ENCODE assay signal across 16 cellular contexts in the genomic region with DNA sequence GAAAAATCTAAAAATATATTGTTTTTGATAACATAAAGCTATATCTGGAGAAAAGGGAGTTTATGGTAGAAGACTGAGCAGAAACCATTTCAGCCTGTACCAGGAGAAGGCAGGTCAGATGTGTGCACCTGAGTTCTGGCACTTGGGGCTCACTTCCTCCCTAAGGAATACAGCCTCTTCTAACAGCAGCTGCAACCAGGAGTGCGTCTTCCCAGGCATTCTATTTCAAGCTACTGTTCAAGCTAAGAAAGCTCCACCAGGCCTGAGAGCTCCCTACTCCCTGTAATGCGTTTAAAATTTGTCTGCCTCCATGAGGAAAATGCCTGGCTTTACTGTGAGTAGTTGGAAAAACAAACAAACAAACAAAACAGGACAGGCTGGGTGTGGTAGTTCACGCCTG.
DNase-seq lines count a peak whose midpoint lies in the region; ATAC-seq, FAIRE-seq and TF ChIP-seq lines count a peak whose summit lies in the region.
"Had no signal": no experiment of that assay in that cellular context is flagged by ENCODE, and none has a peak within 500 bp of the region (broad histone marks: within the 10 kb centered on the region; RNA-seq: fewer than 3 reads in every experiment).

No MANE protein-coding gene starts in this region.

- no peaks in the 10 kb centered on the region for H3K9me3 ChIP-seq in endothelial cell of umbilical vein (replicated peaks; ENCODE audit: control insufficient read depth, insufficient read depth, low read length)

- H3K4me3 ChIP-seq in endothelial cell of umbilical vein (replicated peaks in 1 of 3; ENCODE audit: insufficient read depth in 1 of 3, low read depth in 1 of 3, low read length in 3 of 3): no peak overlapping the region
- H3K4me3 ChIP-seq: lung had no signal

- DNase-seq in activated T-cell treated with anti-CD3 and anti-CD28 coated beads, Interleukin-2, amount 50 U/mL, for 4 hours: no peak
- DNase-seq in activated T-cell treated with anti-CD3 and anti-CD28 coated beads for 4 hours: no peak
- DNase-seq in WTC11 (ENCODE audit: low spot score): no peak
- DNase-seq in endothelial cell of umbilical vein (ENCODE audit: low read depth, low spot score): no peak
- no peak for DNase-seq in stimulated activated effector memory CD8-positive, alpha-beta T cell treated with anti-CD3 and anti-CD28 coated beads, Interleukin-12 subunit alpha, Interleukin-12 subunit beta, amount 100 ng/mL, for 72 hours (ENCODE audit: low spot score in 2 of 2)
- no peak for DNase-seq in GM19238 (ENCODE audit: insufficient read length, low spot score)
- DNase-seq in NCI-H2107 (lab: John Stamatoyannopoulos, UW): no peak
- DNase-seq: DMS153; NCI-H187; NK-92 treated with Interleukin-12 subunit alpha and Interleukin-12 subunit beta, amount 100 ng/mL, for 24 hours; WERI-Rb-1 had no signal

- dilution Hi-C loops in endothelial cell of umbilical vein (cut with MboI; ENCODE audit: extremely low pct_ligation_motif_present, low sequenced_read_pairs): no loop called here

- TF ChIP-seq CTCF in WTC11 (IDR thresholded peaks at IDR 0.05) (no peak), endothelial cell of umbilical vein (IDR thresholded peaks at IDR 0.05; ENCODE audit: extremely low read depth in 1 of 2, insufficient read depth in 1 of 2, low read depth in 1 of 2, low read length in 2 of 2) (no peak)

- peaks cover 94% of the 10 kb centered on the region for H3K79me2 ChIP-seq in endothelial cell of umbilical vein (ENCODE audit: control insufficient read depth, insufficient read depth, low read length)

- no peaks in the 10 kb centered on the region for H3K9me1 ChIP-seq in endothelial cell of umbilical vein (replicated peaks; ENCODE audit: control insufficient read depth, extremely low read depth, insufficient read depth, low read length)

- no peak for TF ChIP-seq POLR2A in endothelial cell of umbilical vein (IDR thresholded peaks at IDR 0.05; ENCODE audit: low read depth, low read length)

- POLR2A ChIA-PET in WTC11 (lab: Charles Lee): interaction anchor here (1.1 to 1.2 kb wide), 3 partner anchors 20 to 66 kb away, joined by 3 read pairs; no protein-coding TSS in a partner anchor
- POLR2A ChIA-PET in endothelial cell of umbilical vein (lab: Charles Lee): interaction anchor here (0.6 kb wide), 1 partner anchor 16 kb away, joined by 3 read pairs; no protein-coding TSS in a partner anchor

- H3K27ac ChIP-seq in endothelial cell of umbilical vein (ENCODE audit: insufficient read depth, low read depth, low read length): peak overlapping the region; percentile 11
- H3K27ac ChIP-seq: KMS-11, WERI-Rb-1 had no signal

- no peaks in the 10 kb centered on the region for H3K9me3 Mint-ChIP-seq in activated T-cell treated with anti-CD3 and anti-CD28 coated beads, Interleukin-2, amount 50 U/mL, for 4 hours
- H3K9me3 Mint-ChIP-seq in WTC11: no peaks in the 10 kb centered on the region
- H3K9me3 Mint-ChIP-seq in stimulated activated effector memory CD8-positive, alpha-beta T cell treated with anti-CD3 and anti-CD28 coated beads, Interleukin-12 subunit alpha, Interleukin-12 subunit beta, amount 100 ng/mL, for 72 hours: no peaks in the 10 kb centered on the region

- CTCF ChIA-PET in WTC11 (lab: Charles Lee) (interaction anchor here (0.8 to 2.2 kb wide), 3 partner anchors 17 to 132 kb away, joined by 4 to 16 read pairs (median 4); no protein-coding TSS in a partner anchor), endothelial cell of umbilical vein (lab: Charles Lee) (interaction anchor here (1.2 to 2.1 kb wide), 2 partner anchors 20 to 244 kb away, joined by 3 to 6 read pairs; no protein-coding TSS in a partner anchor)

- H3K4me1 Mint-ChIP-seq in activated T-cell treated with anti-CD3 and anti-CD28 coated beads, Interleukin-2, amount 50 U/mL, for 4 hours (ENCODE audit: low read depth): peaks cover 93% of the 10 kb centered on the region
- H3K4me1 Mint-ChIP-seq in WTC11: peaks cover 47% of the 10 kb centered on the region
- peaks cover 85% of the 10 kb centered on the region for H3K4me1 Mint-ChIP-seq in stimulated activated effector memory CD8-positive, alpha-beta T cell treated with anti-CD3 and anti-CD28 coated beads, Interleukin-12 subunit alpha, Interleukin-12 subunit beta, amount 100 ng/mL, for 72 hours

- H3K4me1 ChIP-seq in endothelial cell of umbilical vein (ENCODE audit: control insufficient read depth, extremely low read depth, insufficient read depth, low read length): peaks cover 41% of the 10 kb centered on the region

- ATAC-seq in activated T-cell treated with anti-CD3 and anti-CD28 coated beads, Interleukin-2, amount 50 U/mL, for 4 hours: no peak
- ATAC-seq in WTC11: no peak
- no peak for ATAC-seq in stimulated activated effector memory CD8-positive, alpha-beta T cell treated with anti-CD3 and anti-CD28 coated beads, Interleukin-12 subunit alpha, Interleukin-12 subunit beta, amount 100 ng/mL, for 72 hours
- no peak for ATAC-seq in HG02759 (IDR thresholded peaks at IDR 0.05; ENCODE audit: unreplicated experiment)

- no peak overlapping the region for H3K9ac ChIP-seq in endothelial cell of umbilical vein (replicated peaks; ENCODE audit: extremely low read depth, insufficient read depth, low read length)
- H3K9ac ChIP-seq: KMS-11, parathyroid adenoma had no signal

- peaks cover 0 to 12% of the 10 kb centered on the region in 2 experiments for H3K36me3 ChIP-seq in endothelial cell of umbilical vein (ENCODE audit: control insufficient read depth in 2 of 2, extremely low read depth in 1 of 2, insufficient read depth in 2 of 2, low read length in 2 of 2)
- H3K36me3 ChIP-seq: WERI-Rb-1 had no signal

- no peak overlapping the region for H3K4me2 ChIP-seq in endothelial cell of umbilical vein (ENCODE audit: insufficient read depth, low read length)
- H3K4me2 ChIP-seq: KMS-11 had no signal

- no peaks in the 10 kb centered on the region for H3K27me3 ChIP-seq in endothelial cell of umbilical vein (ENCODE audit: control insufficient read depth in 2 of 2, insufficient read depth in 2 of 2, low read length in 2 of 2)

- BruUV-seq in endothelial cell of umbilical vein (replicated peaks; lab: Mats Ljungman, UMichigan): no TSS peak

- H3K36me3 Mint-ChIP-seq in activated T-cell treated with anti-CD3 and anti-CD28 coated beads, Interleukin-2, amount 50 U/mL, for 4 hours (ENCODE audit: insufficient read depth): peaks cover 16% of the 10 kb centered on the region
- H3K36me3 Mint-ChIP-seq in WTC11: peaks cover 7% of the 10 kb centered on the region
- peaks cover 97% of the 10 kb centered on the region for H3K36me3 Mint-ChIP-seq in stimulated activated effector memory CD8-positive, alpha-beta T cell treated with anti-CD3 and anti-CD28 coated beads, Interleukin-12 subunit alpha, Interleukin-12 subunit beta, amount 100 ng/mL, for 72 hours

- intact Hi-C loops in endothelial cell of umbilical vein (cut with micrococcal nuclease): no loop called here

- H2AFZ ChIP-seq in endothelial cell of umbilical vein (ENCODE audit: low read depth, low read length): no peak overlapping the region
- H2AFZ ChIP-seq: parathyroid adenoma had no signal

- H3K27me3 Mint-ChIP-seq in activated T-cell treated with anti-CD3 and anti-CD28 coated beads, Interleukin-2, amount 50 U/mL, for 4 hours (ENCODE audit: low read depth): no peaks in the 10 kb centered on the region
- H3K27me3 Mint-ChIP-seq in WTC11 (ENCODE audit: low read depth): no peaks in the 10 kb centered on the region

- H4K20me1 ChIP-seq in endothelial cell of umbilical vein (replicated peaks; ENCODE audit: control insufficient read depth, extremely low read depth, insufficient read depth, low read length): no peaks in the 10 kb centered on the region

- FAIRE-seq in endothelial cell of umbilical vein (lab: Jason Lieb, UNC): no peak
- FAIRE-seq: urothelium cell line had no signal

- H3K27ac Mint-ChIP-seq in WTC11: peak overlapping the region; percentile 76; the same call in 1 of the 2 replicates
- peak overlapping the region; percentile 97 for H3K27ac Mint-ChIP-seq in stimulated activated effector memory CD8-positive, alpha-beta T cell treated with anti-CD3 and anti-CD28 coated beads, Interleukin-12 subunit alpha, Interleukin-12 subunit beta, amount 100 ng/mL, for 72 hours

- H3K4me3 Mint-ChIP-seq in activated T-cell treated with anti-CD3 and anti-CD28 coated beads, Interleukin-2, amount 50 U/mL, for 4 hours: peak overlapping the region; percentile 76
- no peak overlapping the region for H3K4me3 Mint-ChIP-seq in WTC11
- peak overlapping the region; percentile 81 for H3K4me3 Mint-ChIP-seq in stimulated activated effector memory CD8-positive, alpha-beta T cell treated with anti-CD3 and anti-CD28 coated beads, Interleukin-12 subunit alpha, Interleukin-12 subunit beta, amount 100 ng/mL, for 72 hours

TF ChIP-seq in WTC11, 78 proteins besides CTCF, POLR2A, EP300 and RAD21 (continues in another document):
- TF ChIP-seq ZNF121 (CRISPR knock-in tag; IDR thresholded peaks at IDR 0.05) (no peak), EMX1 (CRISPR knock-in tag; IDR thresholded peaks at IDR 0.05) (no peak)

TF ChIP-seq in endothelial cell of umbilical vein, 7 proteins besides CTCF, POLR2A, EP300 and RAD21:
- TF ChIP-seq FOS (IDR thresholded peaks at IDR 0.05; ENCODE audit: borderline replicate concordance, insufficient read depth, low read length) (no peak), JUN (IDR thresholded peaks at IDR 0.05; ENCODE audit: borderline replicate concordance, insufficient read depth, insufficient read length, low read depth) (no peak), POLR2AphosphoS5 (IDR thresholded peaks at IDR 0.05; ENCODE audit: insufficient read depth, low read depth, low read length) (no peak), EZH2 (IDR thresholded peaks at IDR 0.05; ENCODE audit: borderline replicate concordance, low read depth, low read length, severe bottlenecking) (no peak), GATA2 (IDR thresholded peaks at IDR 0.05; ENCODE audit: insufficient read depth, insufficient read length, low read depth, low read length) (no peak), MYC (IDR thresholded peaks at IDR 0.05; ENCODE audit: low read depth, low read length) (no peak)
- TF ChIP-seq, protein P1, sequence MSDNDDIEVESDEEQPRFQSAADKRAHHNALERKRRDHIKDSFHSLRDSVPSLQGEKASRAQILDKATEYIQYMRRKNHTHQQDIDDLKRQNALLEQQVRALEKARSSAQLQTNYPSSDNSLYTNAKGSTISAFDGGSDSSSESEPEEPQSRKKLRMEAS (IDR thresholded peaks at IDR 0.05; ENCODE audit: insufficient read depth, insufficient read length): no peak
